Comparison of ENCODE assay signal across 1 cellular context in the genomic region with DNA sequence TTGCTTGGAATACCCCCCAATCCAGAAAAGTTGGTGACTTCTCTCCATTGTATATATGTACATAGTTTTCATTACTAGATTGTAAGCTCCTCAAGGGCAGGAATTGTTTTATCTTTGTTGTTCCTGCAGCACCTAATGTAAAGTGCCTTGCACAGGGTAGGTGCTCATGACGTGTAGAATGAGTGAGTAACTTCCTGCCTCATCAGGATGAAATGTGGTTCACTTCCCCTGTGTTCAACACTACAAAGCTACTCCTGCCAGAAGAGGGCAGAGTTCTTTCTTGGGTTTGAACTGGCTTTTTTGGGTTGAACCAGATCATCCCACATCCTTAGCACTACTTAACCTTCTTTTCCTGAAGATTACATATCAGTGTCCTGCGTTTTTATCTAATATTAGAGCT.
TF ChIP-seq lines count a peak whose summit lies in the region.

No MANE protein-coding gene starts in this region.

TF ChIP-seq in HepG2, 621 proteins besides CTCF, POLR2A, EP300 and RAD21 (continued from another document):
- no peak for TF ChIP-seq GABPA (IDR thresholded peaks at IDR 0.05; ENCODE audit: low read depth, low read length)
- TF ChIP-seq GABPA (CRISPR knock-in tag; IDR thresholded peaks at IDR 0.05; ENCODE audit: low read depth), result peak; percentile 40; the same call in 1 of the 2 replicates
- TF ChIP-seq ZFP36L2 (CRISPR knock-in tag; IDR thresholded peaks at IDR 0.05), result no peak
- TF ChIP-seq STAG1 (CRISPR knock-in tag; IDR thresholded peaks at IDR 0.05), result peak; percentile 21; the same call in 1 of the 2 replicates
- TF ChIP-seq, protein P1, sequence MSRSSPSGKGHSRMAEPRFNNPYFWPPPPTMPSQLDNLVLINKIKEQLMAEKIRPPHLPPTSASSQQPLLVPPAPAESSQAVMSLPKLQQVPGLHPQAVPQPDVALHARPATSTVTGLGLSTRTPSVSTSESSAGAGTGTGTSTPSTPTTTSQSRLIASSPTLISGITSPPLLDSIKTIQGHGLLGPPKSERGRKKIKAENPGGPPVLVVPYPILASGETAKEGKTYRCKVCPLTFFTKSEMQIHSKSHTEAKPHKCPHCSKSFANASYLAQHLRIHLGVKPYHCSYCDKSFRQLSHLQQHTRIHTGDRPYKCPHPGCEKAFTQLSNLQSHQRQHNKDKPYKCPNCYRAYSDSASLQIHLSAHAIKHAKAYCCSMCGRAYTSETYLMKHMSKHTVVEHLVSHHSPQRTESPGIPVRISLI (CRISPR knock-in tag; IDR thresholded peaks at IDR 0.05; ENCODE audit: borderline replicate concordance), result no peak
- TF ChIP-seq ZNF563 (CRISPR knock-in tag; IDR thresholded peaks at IDR 0.05), result no peak
- no peak for TF ChIP-seq NONO (IDR thresholded peaks at IDR 0.05)
- TF ChIP-seq NONO (CRISPR knock-in tag; conservative IDR thresholded peaks at IDR 0.05), result no peak
- TF ChIP-seq IRF9 (CRISPR knock-in tag; IDR thresholded peaks at IDR 0.05; ENCODE audit: borderline replicate concordance), result no peak
- TF ChIP-seq XBP1 (CRISPR knock-in tag; IDR thresholded peaks at IDR 0.05), result no peak
- TF ChIP-seq ZNF274 (CRISPR knock-in tag; IDR thresholded peaks at IDR 0.05), result no peak
- no peak for TF ChIP-seq ZNF251 (CRISPR knock-in tag; IDR thresholded peaks at IDR 0.05)
